8 cellular contexts compared by ENCODE assay signal in the genomic region with DNA sequence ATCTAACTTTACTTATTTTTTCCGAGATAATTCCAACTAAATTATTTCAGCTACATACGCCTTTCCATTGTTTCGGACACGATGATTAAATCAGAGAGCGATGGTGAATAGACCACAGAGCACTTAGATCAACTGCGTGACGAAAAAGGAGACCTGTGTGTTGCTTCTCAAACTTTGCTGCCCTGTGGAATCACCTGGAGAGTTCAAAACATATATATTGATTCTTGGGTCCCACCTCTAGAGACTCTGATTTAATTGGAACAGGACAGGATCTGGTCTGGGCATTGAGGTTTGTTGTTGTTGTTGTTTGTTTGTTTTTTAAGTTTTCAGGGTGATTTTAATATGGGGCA. TPM values are rescaled to one million over a fixed set of nuclear protein-coding genes. Genes with fewer than 3 reads are reported as not detected.
DNase-seq lines count a peak whose midpoint lies in the region; ATAC-seq and TF ChIP-seq lines count a peak whose summit lies in the region.

No MANE protein-coding gene starts in this region.

- peaks cover 0 to 42% (median 16%) of the 10 kb centered on the region in 11 experiments; a peak in 9 of 22 replicates for H4K20me1 ChIP-seq in BLaER1 treated with 17β-estradiol and CSF1 and Interleukin-3, amounts not matched to agents 10 nM and 100 nM

- H3K27ac Mint-ChIP-seq in WTC11 (no peak overlapping the region), memory B cell (no peak overlapping the region)

- peaks cover 21% of the 10 kb centered on the region for H3K36me3 Mint-ChIP-seq in WTC11
- no peaks in the 10 kb centered on the region for H3K36me3 Mint-ChIP-seq in memory B cell

- H3K4me1 ChIP-seq in BLaER1 treated with 17β-estradiol and CSF1 and Interleukin-3, amounts not matched to agents 10 nM and 100 nM = peaks cover 10 to 31% (median 20%) of the 10 kb centered on the region in 10 experiments; a peak in 19 of 20 replicates

- H3K4me2 ChIP-seq in BLaER1 treated with 17β-estradiol and CSF1 and Interleukin-3, amounts not matched to agents 10 nM and 100 nM = peak overlapping the region in 10 of 11 experiments; percentile 8 to 98 (median 92); a peak in 17 of 22 replicates

- TF ChIP-seq CTCF in WTC11 (IDR thresholded peaks at IDR 0.05) = no peak; the same call in 1 of the 2 replicates

- H3K36me3 ChIP-seq in BLaER1 treated with 17β-estradiol and CSF1 and Interleukin-3, amounts not matched to agents 10 nM and 100 nM = no peaks in the 10 kb centered on the region

- peak overlapping the region in 3 of 11 experiments; percentile 87 to 89 (median 87); a peak in 1 of 22 replicates for H3K27ac ChIP-seq in BLaER1 treated with 17β-estradiol and CSF1 and Interleukin-3, amounts not matched to agents 10 nM and 100 nM

- H3K27me3 ChIP-seq in BLaER1 treated with 17β-estradiol and CSF1 and Interleukin-3, amounts not matched to agents 10 nM and 100 nM = peaks cover 0 to 16% (median 0%) of the 10 kb centered on the region in 11 experiments; a peak in 5 of 22 replicates

- peak overlapping the region; percentile 72 to 95 (median 88); a peak in 17 of 20 replicates for H3K4me3 ChIP-seq in BLaER1 treated with 17β-estradiol and CSF1 and Interleukin-3, amounts not matched to agents 10 nM and 100 nM

- H3K4me3 Mint-ChIP-seq in WTC11 (peak overlapping the region; percentile 81), memory B cell (peak overlapping the region; percentile 83)

- no peaks in the 10 kb centered on the region; the same call in 1 of the 2 replicates for H3K27me3 Mint-ChIP-seq in WTC11 (ENCODE audit: low read depth)
- peaks cover 13% of the 10 kb centered on the region for H3K27me3 Mint-ChIP-seq in memory B cell

- DNase-seq in WTC11 (ENCODE audit: low spot score) (no peak), memory B cell (ENCODE audit: low spot score in 2 of 2) (no peak), DMS53 treated with DMSO at 0.1 percent for 48 hours (lab: John Stamatoyannopoulos, UW; ENCODE audit: unreplicated experiment) (no peak), A172 (ENCODE audit: low spot score) (no peak), hippocampal formation (lab: John Stamatoyannopoulos, UW) (no peak)
- DNase-seq in stimulated activated CD8-positive, alpha-beta memory T cell treated with anti-CD3 and anti-CD28 coated beads, Interleukin-4, amount 100 ng/mL, for 48 hours = no peak

- H3K4me1 Mint-ChIP-seq in WTC11 (peaks cover 33% of the 10 kb centered on the region), memory B cell (peaks cover 4% of the 10 kb centered on the region)

- H3K9ac ChIP-seq in BLaER1 treated with 17β-estradiol and CSF1 and Interleukin-3, amounts not matched to agents 10 nM and 100 nM = peak overlapping the region in 8 of 11 experiments; percentile 77 to 94 (median 87); a peak in 13 of 22 replicates

- peaks cover 0 to 7% (median 0%) of the 10 kb centered on the region in 11 experiments; a peak in 2 of 22 replicates for H3K9me3 ChIP-seq in BLaER1 treated with 17β-estradiol and CSF1 and Interleukin-3, amounts not matched to agents 10 nM and 100 nM (replicated peaks in 1 of 11)

- POLR2A ChIA-PET in WTC11 (lab: Charles Lee) = no interaction called here

- CTCF ChIA-PET in WTC11 (lab: Charles Lee) = interaction anchor here (0.6 to 1.2 kb wide), 3 partner anchors 14 to 232 kb away, joined by 3 read pairs; no protein-coding TSS in a partner anchor

- H3K9me3 Mint-ChIP-seq in WTC11 (peaks cover 36% of the 10 kb centered on the region), memory B cell (no peaks in the 10 kb centered on the region)

- ATAC-seq in HG02610 (IDR thresholded peaks at IDR 0.05; ENCODE audit: unreplicated experiment) (peak; percentile 3), WTC11 (peak; percentile 10), memory B cell (ENCODE audit: low read depth) (peak; percentile 2)

TF ChIP-seq in WTC11, 78 proteins besides CTCF, POLR2A, EP300 and RAD21 (continues in another document):
- TF ChIP-seq TP53 (CRISPR knock-in tag; IDR thresholded peaks at IDR 0.05) = no peak
- no peak for TF ChIP-seq ATF6 (CRISPR knock-in tag; IDR thresholded peaks at IDR 0.05)
- no peak for TF ChIP-seq FOXK1 (CRISPR knock-in tag; IDR thresholded peaks at IDR 0.05)
- TF ChIP-seq, protein P1, sequence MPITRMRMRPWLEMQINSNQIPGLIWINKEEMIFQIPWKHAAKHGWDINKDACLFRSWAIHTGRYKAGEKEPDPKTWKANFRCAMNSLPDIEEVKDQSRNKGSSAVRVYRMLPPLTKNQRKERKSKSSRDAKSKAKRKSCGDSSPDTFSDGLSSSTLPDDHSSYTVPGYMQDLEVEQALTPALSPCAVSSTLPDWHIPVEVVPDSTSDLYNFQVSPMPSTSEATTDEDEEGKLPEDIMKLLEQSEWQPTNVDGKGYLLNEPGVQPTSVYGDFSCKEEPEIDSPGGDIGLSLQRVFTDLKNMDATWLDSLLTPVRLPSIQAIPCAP (CRISPR knock-in tag; IDR thresholded peaks at IDR 0.05) = no peak
- no peak for TF ChIP-seq ZNF671 (CRISPR knock-in tag; IDR thresholded peaks at IDR 0.05)
- no peak for TF ChIP-seq SMAD3 (CRISPR knock-in tag; IDR thresholded peaks at IDR 0.05; ENCODE audit: borderline replicate concordance)
- TF ChIP-seq, protein P2, sequence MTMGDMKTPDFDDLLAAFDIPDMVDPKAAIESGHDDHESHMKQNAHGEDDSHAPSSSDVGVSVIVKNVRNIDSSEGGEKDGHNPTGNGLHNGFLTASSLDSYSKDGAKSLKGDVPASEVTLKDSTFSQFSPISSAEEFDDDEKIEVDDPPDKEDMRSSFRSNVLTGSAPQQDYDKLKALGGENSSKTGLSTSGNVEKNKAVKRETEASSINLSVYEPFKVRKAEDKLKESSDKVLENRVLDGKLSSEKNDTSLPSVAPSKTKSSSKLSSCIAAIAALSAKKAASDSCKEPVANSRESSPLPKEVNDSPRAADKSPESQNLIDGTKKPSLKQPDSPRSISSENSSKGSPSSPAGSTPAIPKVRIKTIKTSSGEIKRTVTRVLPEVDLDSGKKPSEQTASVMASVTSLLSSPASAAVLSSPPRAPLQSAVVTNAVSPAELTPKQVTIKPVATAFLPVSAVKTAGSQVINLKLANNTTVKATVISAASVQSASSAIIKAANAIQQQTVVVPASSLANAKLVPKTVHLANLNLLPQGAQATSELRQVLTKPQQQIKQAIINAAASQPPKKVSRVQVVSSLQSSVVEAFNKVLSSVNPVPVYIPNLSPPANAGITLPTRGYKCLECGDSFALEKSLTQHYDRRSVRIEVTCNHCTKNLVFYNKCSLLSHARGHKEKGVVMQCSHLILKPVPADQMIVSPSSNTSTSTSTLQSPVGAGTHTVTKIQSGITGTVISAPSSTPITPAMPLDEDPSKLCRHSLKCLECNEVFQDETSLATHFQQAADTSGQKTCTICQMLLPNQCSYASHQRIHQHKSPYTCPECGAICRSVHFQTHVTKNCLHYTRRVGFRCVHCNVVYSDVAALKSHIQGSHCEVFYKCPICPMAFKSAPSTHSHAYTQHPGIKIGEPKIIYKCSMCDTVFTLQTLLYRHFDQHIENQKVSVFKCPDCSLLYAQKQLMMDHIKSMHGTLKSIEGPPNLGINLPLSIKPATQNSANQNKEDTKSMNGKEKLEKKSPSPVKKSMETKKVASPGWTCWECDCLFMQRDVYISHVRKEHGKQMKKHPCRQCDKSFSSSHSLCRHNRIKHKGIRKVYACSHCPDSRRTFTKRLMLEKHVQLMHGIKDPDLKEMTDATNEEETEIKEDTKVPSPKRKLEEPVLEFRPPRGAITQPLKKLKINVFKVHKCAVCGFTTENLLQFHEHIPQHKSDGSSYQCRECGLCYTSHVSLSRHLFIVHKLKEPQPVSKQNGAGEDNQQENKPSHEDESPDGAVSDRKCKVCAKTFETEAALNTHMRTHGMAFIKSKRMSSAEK (CRISPR knock-in tag; IDR thresholded peaks at IDR 0.05; ENCODE audit: borderline replicate concordance) = no peak
- TF ChIP-seq OVOL2 (CRISPR knock-in tag; IDR thresholded peaks at IDR 0.05; ENCODE audit: borderline replicate concordance) = no peak
- no peak for TF ChIP-seq CBFB (CRISPR knock-in tag; IDR thresholded peaks at IDR 0.05; ENCODE audit: low read depth)
- no peak for TF ChIP-seq ATF3 (CRISPR knock-in tag; conservative IDR thresholded peaks at IDR 0.05)
- TF ChIP-seq, protein P3, sequence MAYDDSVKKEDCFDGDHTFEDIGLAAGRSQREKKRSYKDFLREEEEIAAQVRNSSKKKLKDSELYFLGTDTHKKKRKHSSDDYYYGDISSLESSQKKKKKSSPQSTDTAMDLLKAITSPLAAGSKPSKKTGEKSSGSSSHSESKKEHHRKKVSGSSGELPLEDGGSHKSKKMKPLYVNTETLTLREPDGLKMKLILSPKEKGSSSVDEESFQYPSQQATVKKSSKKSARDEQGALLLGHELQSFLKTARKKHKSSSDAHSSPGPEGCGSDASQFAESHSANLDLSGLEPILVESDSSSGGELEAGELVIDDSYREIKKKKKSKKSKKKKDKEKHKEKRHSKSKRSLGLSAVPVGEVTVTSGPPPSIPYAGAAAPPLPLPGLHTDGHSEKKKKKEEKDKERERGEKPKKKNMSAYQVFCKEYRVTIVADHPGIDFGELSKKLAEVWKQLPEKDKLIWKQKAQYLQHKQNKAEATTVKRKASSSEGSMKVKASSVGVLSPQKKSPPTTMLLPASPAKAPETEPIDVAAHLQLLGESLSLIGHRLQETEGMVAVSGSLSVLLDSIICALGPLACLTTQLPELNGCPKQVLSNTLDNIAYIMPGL (CRISPR knock-in tag; IDR thresholded peaks at IDR 0.05) = no peak
- no peak for TF ChIP-seq GRHL2 (CRISPR knock-in tag; IDR thresholded peaks at IDR 0.05; ENCODE audit: insufficient replicate concordance, severe bottlenecking)
- no peak for TF ChIP-seq ZNF138 (CRISPR knock-in tag; conservative IDR thresholded peaks at IDR 0.05)
- no peak for TF ChIP-seq NR1H2 (CRISPR knock-in tag; IDR thresholded peaks at IDR 0.05)

RNA-seq across cellular contexts. Expression of gene TNFRSF21, which starts 0.4 kb away (rescaled TPM):
- total RNA-seq in WTC11 (2021) = 47.3 to 52.7 TPM (median 49.5 TPM) in 3 replicates
- total RNA-seq in A172 (2014; rRNA removed; shearing (Covaris generic)) = 10.7 and 11.1 TPM in 2 replicates
